Comparison of ENCODE assay signal across 2 cellular contexts in the genomic region with DNA sequence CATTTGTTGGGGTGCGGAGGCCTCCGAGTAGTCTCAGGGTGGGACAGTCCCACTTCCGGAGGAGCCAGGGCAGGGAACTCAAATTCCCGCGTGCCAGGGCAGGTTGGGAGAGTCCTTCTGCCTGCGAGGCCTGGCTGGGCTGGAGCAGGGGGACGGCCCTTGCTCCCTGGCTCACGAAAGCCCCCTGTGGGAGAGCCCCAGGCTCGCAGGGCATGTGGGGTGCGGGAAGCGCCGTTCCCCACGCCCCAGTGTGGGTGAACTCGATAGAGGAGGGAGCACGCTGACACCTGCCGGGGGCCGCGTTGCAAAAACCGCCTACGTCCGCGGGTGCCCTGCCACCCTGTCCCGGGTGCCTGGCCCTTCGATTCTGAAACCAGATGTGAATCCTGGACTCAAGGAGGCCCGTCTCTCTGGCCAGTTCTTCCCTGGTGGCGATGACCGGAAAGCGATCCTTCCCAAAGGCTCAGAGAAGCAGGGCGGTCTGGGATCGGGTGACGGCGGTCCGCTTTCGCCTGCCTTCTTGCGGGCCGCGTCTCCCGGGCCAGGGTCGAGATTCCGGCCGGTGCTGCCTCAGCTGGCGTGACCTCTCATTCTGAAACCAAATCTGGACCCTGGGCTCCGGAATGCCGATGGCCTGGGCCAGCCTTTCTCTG.
TF ChIP-seq lines count a peak whose summit lies in the region.

No MANE protein-coding gene starts in this region.

TF ChIP-seq in K562, 482 proteins besides CTCF, POLR2A, EP300 and RAD21:
- no peak for TF ChIP-seq NFYB (IDR thresholded peaks at IDR 0.05; ENCODE audit: extremely low read depth, insufficient read length)
- no peak for TF ChIP-seq U2AF2 (optimal IDR thresholded peaks at IDR 0.05; ENCODE audit: low read depth, low read length)
- no peak for TF ChIP-seq ETV1 (tag; conservative IDR thresholded peaks at IDR 0.05; ENCODE audit: low read depth)
- no peak for TF ChIP-seq KLF1 (tag; IDR thresholded peaks at IDR 0.05)
TF ChIP-seq in K562: peak in this region for 0.

TF ChIP-seq in HepG2, 621 proteins besides CTCF, POLR2A, EP300 and RAD21 (continued from another document):
- TF ChIP-seq, protein P1, sequence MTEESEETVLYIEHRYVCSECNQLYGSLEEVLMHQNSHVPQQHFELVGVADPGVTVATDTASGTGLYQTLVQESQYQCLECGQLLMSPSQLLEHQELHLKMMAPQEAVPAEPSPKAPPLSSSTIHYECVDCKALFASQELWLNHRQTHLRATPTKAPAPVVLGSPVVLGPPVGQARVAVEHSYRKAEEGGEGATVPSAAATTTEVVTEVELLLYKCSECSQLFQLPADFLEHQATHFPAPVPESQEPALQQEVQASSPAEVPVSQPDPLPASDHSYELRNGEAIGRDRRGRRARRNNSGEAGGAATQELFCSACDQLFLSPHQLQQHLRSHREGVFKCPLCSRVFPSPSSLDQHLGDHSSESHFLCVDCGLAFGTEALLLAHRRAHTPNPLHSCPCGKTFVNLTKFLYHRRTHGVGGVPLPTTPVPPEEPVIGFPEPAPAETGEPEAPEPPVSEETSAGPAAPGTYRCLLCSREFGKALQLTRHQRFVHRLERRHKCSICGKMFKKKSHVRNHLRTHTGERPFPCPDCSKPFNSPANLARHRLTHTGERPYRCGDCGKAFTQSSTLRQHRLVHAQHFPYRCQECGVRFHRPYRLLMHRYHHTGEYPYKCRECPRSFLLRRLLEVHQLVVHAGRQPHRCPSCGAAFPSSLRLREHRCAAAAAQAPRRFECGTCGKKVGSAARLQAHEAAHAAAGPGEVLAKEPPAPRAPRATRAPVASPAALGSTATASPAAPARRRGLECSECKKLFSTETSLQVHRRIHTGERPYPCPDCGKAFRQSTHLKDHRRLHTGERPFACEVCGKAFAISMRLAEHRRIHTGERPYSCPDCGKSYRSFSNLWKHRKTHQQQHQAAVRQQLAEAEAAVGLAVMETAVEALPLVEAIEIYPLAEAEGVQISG (CRISPR knock-in tag; IDR thresholded peaks at IDR 0.05), result no peak
- TF ChIP-seq SP4 (CRISPR knock-in tag; IDR thresholded peaks at IDR 0.05), result no peak
